In genomic region chr1:100134872-100135271, GRCh38 we compare ENCODE assay signal across 12 cellular contexts. TPM values are rescaled to one million over a fixed set of nuclear protein-coding genes. Genes with fewer than 3 reads are reported as not detected.
DNase-seq lines count a peak whose midpoint lies in the region; TF ChIP-seq lines count a peak whose summit lies in the region.
"Had no signal": no experiment of that assay in that cellular context is flagged by ENCODE, and none has a peak within 500 bp of the region (broad histone marks: within the 10 kb centered on the region; RNA-seq: fewer than 3 reads in every experiment).

No MANE protein-coding gene starts in this region.

- DNase-seq in BE2C, result no peak
- DNase-seq in T-helper 2 cell treated with Interferon-gamma antibody and Interleukin-4, amounts not matched to agents 5 μg/mL and 100 μg/mL, for 36 hours (ENCODE audit: low spot score), result no peak
- peak; percentile 5 for DNase-seq in glomerular visceral epithelial cell (ENCODE audit: extremely low spot score)
- no peak for DNase-seq in NCI-H2227 treated with DMSO at 0.1 percent for 48 hours (lab: John Stamatoyannopoulos, UW)
- DNase-seq in T-helper 9 cell, result no peak
- no peak for DNase-seq in NCI-H1417 (lab: John Stamatoyannopoulos, UW)
- DNase-seq in amygdala (lab: John Stamatoyannopoulos, UW), result no peak
- DNase-seq: DMS79, NCI-H2107, SHP77 had no signal

- peak overlapping the region; percentile 33 for H3K4me3 Mint-ChIP-seq in T-helper 2 cell treated with Interferon-gamma antibody and Interleukin-4, amounts not matched to agents 5 μg/mL and 100 μg/mL, for 36 hours

- no peak overlapping the region for H3K27ac Mint-ChIP-seq in T-helper 2 cell treated with Interferon-gamma antibody and Interleukin-4, amounts not matched to agents 5 μg/mL and 100 μg/mL, for 36 hours

- H3K4me1 Mint-ChIP-seq in T-helper 2 cell treated with Interferon-gamma antibody and Interleukin-4, amounts not matched to agents 5 μg/mL and 100 μg/mL, for 36 hours (ENCODE audit: low read depth), result peaks cover 27% of the 10 kb centered on the region

- peaks cover 20% of the 10 kb centered on the region for H3K36me3 ChIP-seq in BE2C

- no peaks in the 10 kb centered on the region for H3K27me3 ChIP-seq in BE2C
- H3K27me3 ChIP-seq: tibial nerve had no signal

- H3K9me3 ChIP-seq in BE2C, result no peaks in the 10 kb centered on the region
- H3K9me3 ChIP-seq: tibial nerve had no signal

- no peaks in the 10 kb centered on the region for H3K9me3 Mint-ChIP-seq in T-helper 2 cell treated with Interferon-gamma antibody and Interleukin-4, amounts not matched to agents 5 μg/mL and 100 μg/mL, for 36 hours

- H3K36me3 Mint-ChIP-seq in T-helper 2 cell treated with Interferon-gamma antibody and Interleukin-4, amounts not matched to agents 5 μg/mL and 100 μg/mL, for 36 hours (ENCODE audit: low read depth), result peaks cover 24% of the 10 kb centered on the region

- TF ChIP-seq CTCF in BE2C (IDR thresholded peaks at IDR 0.05; ENCODE audit: low read depth, low read length), result peak; percentile 12; the same call in 1 of the 2 replicates
- peak; percentile 30 for TF ChIP-seq CTCF in GM12873 (IDR thresholded peaks at IDR 0.05; ENCODE audit: insufficient read depth, low read depth, low read length, missing control alignments)

- no peaks in the 10 kb centered on the region; the same call in 1 of the 2 replicates for H3K4me1 ChIP-seq in BE2C

- H3K4me3 ChIP-seq in BE2C (ENCODE audit: low read depth, low read length), result no peak overlapping the region
- H3K4me3 ChIP-seq: tibial nerve had no signal

- no peaks in the 10 kb centered on the region for H3K27me3 Mint-ChIP-seq in T-helper 2 cell treated with Interferon-gamma antibody and Interleukin-4, amounts not matched to agents 5 μg/mL and 100 μg/mL, for 36 hours (ENCODE audit: low read depth)

RNA-seq across cellular contexts. Expression of gene TRMT13, which starts 1.9 kb away (rescaled TPM):
- 23.9 TPM for polyA plus RNA-seq in BE2C (2012; ENCODE audit: insufficient read depth, insufficient read length, low read depth)

RNA-seq across cellular contexts. Expression of gene SASS6, which starts 2.1 kb away (rescaled TPM):
- 3.3 TPM for polyA plus RNA-seq in BE2C (2012; ENCODE audit: insufficient read depth, insufficient read length, low read depth)

RNA-seq across cellular contexts. Expression of gene LRRC39, which starts 43.2 kb away (rescaled TPM):
- 1.2 TPM for polyA plus RNA-seq in BE2C (2012; ENCODE audit: insufficient read depth, insufficient read length, low read depth)
